Comparison of ENCODE assay signal across 8 cellular contexts in the genomic region with DNA sequence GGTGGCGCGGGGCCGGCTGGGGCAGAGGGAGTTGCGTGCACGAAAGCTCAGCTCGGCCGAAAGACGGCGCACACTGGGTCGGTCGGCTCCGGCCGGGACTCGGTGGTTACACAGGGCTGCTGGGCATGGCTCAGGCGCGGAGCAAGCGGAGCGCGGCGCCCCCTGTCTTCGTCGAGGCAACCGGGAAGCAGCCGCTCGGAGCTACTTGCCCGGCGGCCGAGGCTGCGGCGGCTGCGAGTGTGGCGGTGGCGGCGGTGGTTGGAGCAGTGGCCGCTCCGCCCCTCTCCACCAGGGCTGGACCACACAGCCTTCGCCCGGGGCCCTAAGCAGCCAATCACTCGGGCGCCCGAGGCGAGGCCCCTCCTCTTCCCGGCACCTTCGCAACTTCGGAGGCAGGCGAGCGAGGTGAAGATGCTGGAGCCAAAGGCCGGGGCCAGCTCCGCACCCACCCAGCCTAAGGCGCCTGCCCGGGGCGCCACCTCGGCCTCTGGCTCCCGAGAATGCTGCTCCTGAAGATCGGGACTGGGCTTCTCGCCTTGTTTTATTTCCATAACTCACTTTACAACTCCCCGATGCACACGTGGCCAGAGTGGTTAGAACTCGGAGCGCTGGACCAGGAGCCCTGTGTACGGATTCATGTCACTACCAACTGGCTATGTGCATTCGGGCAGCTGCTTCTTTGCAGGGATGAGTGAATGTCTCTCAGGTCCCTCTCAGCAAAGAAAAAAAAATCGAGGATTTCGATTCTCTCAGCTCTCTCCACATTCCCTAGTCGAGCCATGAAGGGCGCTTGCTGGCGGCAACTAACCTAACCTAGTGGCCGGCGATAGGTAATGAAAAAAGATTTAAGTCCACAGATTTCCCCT. TPM values are rescaled to one million over a fixed set of nuclear protein-coding genes. Genes with fewer than 3 reads are reported as not detected.
DNase-seq lines count a peak whose midpoint lies in the region; ATAC-seq, FAIRE-seq and TF ChIP-seq lines count a peak whose summit lies in the region.

Gene TLL2 (minus strand): TSS at position 241 of the 866 bp plus-strand sequence. CDS start 241 bp downstream, outside the sequence.

- H3F3A ChIP-seq in GM23338 (replicated peaks; ENCODE audit: low read depth), result no peaks in the 10 kb centered on the region

- H3K27ac ChIP-seq in GM23338 (ENCODE audit: low read depth) (no peak within 1 kb of the TSS), foreskin keratinocyte (no peak within 1 kb of the TSS), tibial artery (peak within 1 kb of the TSS in 1 of 2 donors; percentile 34)

- H3K4me2 ChIP-seq in GM23338, result peak within 1 kb of the TSS; percentile 94

- TF ChIP-seq CTCF in GM23338 (conservative IDR thresholded peaks at IDR 0.05; ENCODE audit: low read depth in 2 of 2) (peak; percentile 48 to 74), foreskin keratinocyte (conservative IDR thresholded peaks at IDR 0.05) (peak; percentile 87), neural crest cell (conservative IDR thresholded peaks at IDR 0.05) (peak; percentile 66), tibial artery (IDR thresholded peaks at IDR 0.05) (peak; percentile 57 to 73)

- H3K27ac Mint-ChIP-seq in GM23338 (no peak within 1 kb of the TSS), neural crest cell (ENCODE audit: unreplicated experiment) (no peak within 1 kb of the TSS)

- no peaks in the 10 kb centered on the region for H3K79me2 ChIP-seq in GM23338 (replicated peaks; ENCODE audit: insufficient read depth)

- ATAC-seq in GM23338 (peak; percentile 83), foreskin keratinocyte (peak; percentile 90)

- H3K9me2 ChIP-seq in GM23338 (ENCODE audit: insufficient read depth), result no peaks in the 10 kb centered on the region

- H3K4me1 Mint-ChIP-seq in GM23338, result peaks cover 36% of the 10 kb centered on the region
- peaks cover 20% of the 10 kb centered on the region for H3K4me1 Mint-ChIP-seq in neural crest cell

- H3K27me3 ChIP-seq in GM23338 (ENCODE audit: insufficient read depth), result peaks cover 55% of the 10 kb centered on the region
- peaks cover 14% of the 10 kb centered on the region for H3K27me3 ChIP-seq in foreskin keratinocyte
- peaks cover 0 to 9% of the 10 kb centered on the region in 2 donors for H3K27me3 ChIP-seq in tibial artery

- H3K4me1 ChIP-seq in GM23338 (ENCODE audit: insufficient read depth), result peaks cover 23% of the 10 kb centered on the region
- H3K4me1 ChIP-seq in foreskin keratinocyte, result peaks cover 9% of the 10 kb centered on the region
- H3K4me1 ChIP-seq in tibial artery, result peaks cover 4 to 26% (median 19%) of the 10 kb centered on the region in 4 donors

- H3K4me3 ChIP-seq in GM23338 (peak within 1 kb of the TSS; percentile 77), tibial artery (peak within 1 kb of the TSS; percentile 48 to 59)

- H3K9me3 Mint-ChIP-seq in GM23338, result no peaks in the 10 kb centered on the region; the same call in 2 of the 3 replicates
- no peaks in the 10 kb centered on the region for H3K9me3 Mint-ChIP-seq in neural crest cell

- DNase-seq in GM23338 (ENCODE audit: low spot score) (peak; percentile 95), Kasumi-1 (lab: John Stamatoyannopoulos, UW) (peak; percentile 70 to 73), RPMI7951 (ENCODE audit: low read depth) (peak; percentile 79), activated gamma-delta T cell (lab: John Stamatoyannopoulos, UW) (peak; percentile 49), foreskin keratinocyte (peak; percentile 72 to 81), neural crest cell (ENCODE audit: low read depth, low spot score) (peak; percentile 81), tibial artery (peak; percentile 79 to 89)

- H3K36me3 ChIP-seq in GM23338 (ENCODE audit: insufficient read depth) (no peaks in the 10 kb centered on the region), tibial artery (no peaks in the 10 kb centered on the region)

- H3K27me3 Mint-ChIP-seq in GM23338 (ENCODE audit: insufficient read depth, low read depth, poor library complexity) (peaks cover 38% of the 10 kb centered on the region), neural crest cell (ENCODE audit: low read depth) (peaks cover 57% of the 10 kb centered on the region)

- peaks cover 12% of the 10 kb centered on the region for H4K20me1 ChIP-seq in GM23338 (replicated peaks; ENCODE audit: insufficient read depth)

- intact Hi-C loops in tibial artery (cut with DNase I; ENCODE audit: low total_unique reads), result loop anchor here (10.0 kb wide), 1 partner anchor 119 kb away; no protein-coding TSS in a partner anchor

- peak; percentile 88 for FAIRE-seq in G401.6 (lab: Jason Lieb, UNC)

- no peaks in the 10 kb centered on the region for H3K9me3 ChIP-seq in tibial artery

- peak within 1 kb of the TSS; percentile 90 for H2AFZ ChIP-seq in GM23338

- H3K4me3 Mint-ChIP-seq in GM23338 (peak within 1 kb of the TSS; percentile 84), neural crest cell (peak within 1 kb of the TSS; percentile 89)

- H3K36me3 Mint-ChIP-seq in GM23338 (ENCODE audit: low read depth) (no peaks in the 10 kb centered on the region; the same call in 2 of the 3 replicates), neural crest cell (ENCODE audit: low read depth) (no peaks in the 10 kb centered on the region)

TF ChIP-seq in GM23338, 12 proteins besides CTCF, POLR2A, EP300 and RAD21:
- no peak for TF ChIP-seq JUNB (IDR thresholded peaks at IDR 0.05; ENCODE audit: unreplicated experiment)
- TF ChIP-seq STAT1 (IDR thresholded peaks at IDR 0.05; ENCODE audit: unreplicated experiment), result no peak
- TF ChIP-seq EZH2phosphoT487 (IDR thresholded peaks at IDR 0.05; ENCODE audit: unreplicated experiment), result no peak
- no peak for TF ChIP-seq ETS1 (IDR thresholded peaks at IDR 0.05)
- TF ChIP-seq POLR2AphosphoS5 (IDR thresholded peaks at IDR 0.05; ENCODE audit: low read depth), result peak; percentile 50; the same call in 1 of the 2 replicates
- no peak for TF ChIP-seq CREB1 (CRISPR knock-in tag; IDR thresholded peaks at IDR 0.05; ENCODE audit: low read depth)
- no peak for TF ChIP-seq NANOG (IDR thresholded peaks at IDR 0.05; ENCODE audit: borderline replicate concordance)

RNA-seq across cellular contexts. Expression of gene TLL2, which starts in this region (rescaled TPM):
- 1.4 and 2.6 TPM in 2 replicates for total RNA-seq in GM23338 (2014; rRNA removed; shearing (Covaris generic))
- polyA plus RNA-seq in GM23338 (2016; fragmentation: Nextera tagmentation; extraction: Ambion mirVana), result 2.8 and 3.0 TPM in 2 replicates
- under 0.01 TPM in 1 of 2 replicates, not detected in the other for total RNA-seq in RPMI7951 (2014; rRNA removed; shearing (Covaris generic))
- total RNA-seq in foreskin keratinocyte, result 0.54 and 0.60 TPM in 2 replicates
- polyA plus RNA-seq in foreskin keratinocyte, result 0.57 and 0.69 TPM in 2 replicates
- total RNA-seq in neural crest cell, result 1.6 and 2.1 TPM in 2 replicates

Comparison
In these comparisons a context has a peak if more than half of its experiments do, and no peak if none do; other contexts are left out.
1. Peak in DNase-seq in RPMI7951; RNA of the gene not detected or under 1 TPM.
2. Peak in DNase-seq and ATAC-seq in foreskin keratinocyte; RNA of the gene not detected or under 1 TPM.